9 cellular contexts compared by ENCODE assay signal in the genomic region with DNA sequence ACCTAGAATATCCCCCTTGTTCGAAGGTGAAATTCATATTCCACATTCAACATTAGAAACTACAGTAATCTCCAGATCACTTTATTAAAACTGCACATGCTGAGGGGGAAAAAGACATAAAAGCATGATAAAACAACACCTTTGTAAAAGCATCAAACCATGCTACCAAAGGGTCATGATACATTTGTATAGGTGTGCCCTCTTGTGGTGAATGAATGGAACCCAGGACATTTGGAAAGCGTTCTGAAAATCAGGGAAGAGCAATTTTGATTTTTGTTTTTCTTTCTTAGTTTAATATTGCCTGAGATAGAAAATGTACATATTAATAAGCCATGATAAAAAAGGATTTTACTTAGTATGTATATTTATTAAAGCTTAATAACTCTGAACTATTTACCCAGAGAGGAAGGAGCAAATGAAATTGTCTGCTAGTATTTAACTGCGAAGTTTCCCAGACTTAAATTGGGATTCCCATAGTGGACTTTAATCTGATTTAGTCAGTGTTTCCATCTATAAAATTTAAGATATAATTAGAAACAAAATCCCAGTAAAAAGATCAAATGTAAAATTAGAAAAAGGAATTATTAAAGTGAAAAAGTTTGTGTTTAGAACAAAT.
A peak's percentile ranks its signal among the peaks of the same experiment; 100 is the strongest.
DNase-seq lines count a peak whose midpoint lies in the region; ATAC-seq and TF ChIP-seq lines count a peak whose summit lies in the region.
"Had no signal": no experiment of that assay in that cellular context is flagged by ENCODE, and none has a peak within 500 bp of the region (broad histone marks: within the 10 kb centered on the region; RNA-seq: fewer than 3 reads in every experiment).

No MANE protein-coding gene starts in this region.

- no peak for TF ChIP-seq EP300 in esophagus muscularis mucosa (IDR thresholded peaks at IDR 0.05)

- H3K4me1 Mint-ChIP-seq in activated T-cell treated with anti-CD3 and anti-CD28 coated beads, Interleukin-2, amount 50 U/mL, for 72 hours (ENCODE audit: low read depth) = no peaks in the 10 kb centered on the region
- H3K4me1 Mint-ChIP-seq: naive B cell had no signal

- H3K4me1 ChIP-seq in PC-9 (replicated peaks; ENCODE audit: insufficient read depth) = no peaks in the 10 kb centered on the region
- no peaks in the 10 kb centered on the region for H3K4me1 ChIP-seq in esophagus muscularis mucosa

- H3K9me3 Mint-ChIP-seq in activated T-cell treated with anti-CD3 and anti-CD28 coated beads, Interleukin-2, amount 50 U/mL, for 72 hours = no peaks in the 10 kb centered on the region

- H2AFZ ChIP-seq in PC-9 = no peak overlapping the region

- H3K27me3 ChIP-seq in PC-9 (ENCODE audit: insufficient read depth, low read depth) (no peaks in the 10 kb centered on the region), esophagus muscularis mucosa (no peaks in the 10 kb centered on the region)

- no peak overlapping the region for H3K4me2 ChIP-seq in PC-9

- no peaks in the 10 kb centered on the region for H3F3A ChIP-seq in PC-9 (ENCODE audit: insufficient read depth, low read depth)

- TF ChIP-seq CTCF in GM10266 (IDR thresholded peaks at IDR 0.05; ENCODE audit: control insufficient read depth, insufficient read depth, low read depth, missing control alignments) (peak; percentile 49), PC-9 (conservative IDR thresholded peaks at IDR 0.05) (peak; percentile 90), esophagus muscularis mucosa (IDR thresholded peaks at IDR 0.05) (peak in 2 of 3 experiments; percentile 38 to 49)

- no peak overlapping the region for H3K4me3 ChIP-seq in Jurkat, Clone E6-1 (ENCODE audit: low read length)
- no peak overlapping the region for H3K4me3 ChIP-seq in PC-9
- no peak overlapping the region for H3K4me3 ChIP-seq in esophagus muscularis mucosa

- POLR2A ChIA-PET in PC-9 (lab: Charles Lee; ENCODE audit: unreplicated experiment) = interaction anchor here (0.9 kb wide), 1 partner anchor 43 kb away, joined by 5 read pairs; no protein-coding TSS in a partner anchor

- CTCF ChIA-PET in PC-9 (lab: Charles Lee) = no interaction called here

- intact Hi-C loops in PC-9 (cut with micrococcal nuclease; ENCODE audit: unreplicated experiment) (loop anchor here (1.0 to 2.0 kb wide), 2 partner anchors 364 to 795 kb away; no protein-coding TSS in a partner anchor), esophagus muscularis mucosa (cut with DNase I) (no loop called here)

- no peaks in the 10 kb centered on the region for H3K9me2 ChIP-seq in PC-9 (ENCODE audit: insufficient read depth)

- H3K36me3 ChIP-seq in PC-9 (ENCODE audit: low read depth) = no peaks in the 10 kb centered on the region
- no peaks in the 10 kb centered on the region for H3K36me3 ChIP-seq in esophagus muscularis mucosa

- no peak for ATAC-seq in HG03135 (IDR thresholded peaks at IDR 0.05; ENCODE audit: unreplicated experiment)
- ATAC-seq in activated T-cell treated with anti-CD3 and anti-CD28 coated beads, Interleukin-2, amount 50 U/mL, for 72 hours (replicated peaks in 1 of 2) = no peak
- no peak for ATAC-seq in activated CD4-positive, CD25-positive, alpha-beta regulatory T cell treated with anti-CD3 and anti-CD28 coated beads, Interleukin-2, amount 50 U/mL, for 24 hours

- no peaks in the 10 kb centered on the region; the same call in 1 of the 2 replicates for H3K9me3 ChIP-seq in PC-9 (ENCODE audit: insufficient read depth, low read depth)
- H3K9me3 ChIP-seq in esophagus muscularis mucosa = no peaks in the 10 kb centered on the region

- H4K20me1 ChIP-seq in PC-9 (ENCODE audit: insufficient read depth) = no peaks in the 10 kb centered on the region

- H3K27me3 Mint-ChIP-seq in activated T-cell treated with anti-CD3 and anti-CD28 coated beads, Interleukin-2, amount 50 U/mL, for 72 hours (ENCODE audit: low read depth) = peaks cover 12% of the 10 kb centered on the region
- H3K27me3 Mint-ChIP-seq: naive B cell had no signal

- no peak overlapping the region for H3K4me3 Mint-ChIP-seq in activated T-cell treated with anti-CD3 and anti-CD28 coated beads, Interleukin-2, amount 50 U/mL, for 72 hours
- H3K4me3 Mint-ChIP-seq: naive B cell had no signal

- H3K27ac Mint-ChIP-seq in activated T-cell treated with anti-CD3 and anti-CD28 coated beads, Interleukin-2, amount 50 U/mL, for 72 hours = no peak overlapping the region

- H3K79me2 ChIP-seq in PC-9 (ENCODE audit: low read depth) = no peaks in the 10 kb centered on the region

- no peak for TF ChIP-seq POLR2A in esophagus muscularis mucosa (IDR thresholded peaks at IDR 0.05; ENCODE audit: low read depth)

- H3K27ac ChIP-seq in PC-9 = no peak overlapping the region
- H3K27ac ChIP-seq in esophagus muscularis mucosa (replicated peaks in 1 of 4) = no peak overlapping the region

- H3K36me3 Mint-ChIP-seq in activated T-cell treated with anti-CD3 and anti-CD28 coated beads, Interleukin-2, amount 50 U/mL, for 72 hours (ENCODE audit: insufficient read depth in 2 of 2) = no peaks in the 10 kb centered on the region
- H3K36me3 Mint-ChIP-seq: naive B cell had no signal

- no TSS peak for BruUV-seq in PC-9 (replicated peaks; lab: Mats Ljungman, UMichigan)

- 64% methylated on average over 3 of the region's 3 CpGs for WGBS in esophagus muscularis mucosa

- DNase-seq in GM10266 (ENCODE audit: extremely low spot score) (peak; percentile 5), PC-9 (no peak), esophagus muscularis mucosa (ENCODE audit: extremely low spot score) (no peak), superior temporal gyrus (ENCODE audit: extremely low spot score) (peak; percentile 60)
- DNase-seq in Jurkat, Clone E6-1 (ENCODE audit: low read depth, low spot score) = peak; percentile 28
- DNase-seq in activated T-cell treated with anti-CD3 and anti-CD28 coated beads, Interleukin-2, amount 50 U/mL, for 72 hours = no peak
- DNase-seq: naive B cell had no signal

Comparison
In these comparisons a context has a peak if more than half of its experiments do, and no peak if none do; other contexts are left out.
1. DNase-seq: peak in GM10266 (single experiment), Jurkat, Clone E6-1 (single experiment) and superior temporal gyrus (single experiment); none in PC-9 (0 of 2), esophagus muscularis mucosa (single experiment) and activated T-cell treated with anti-CD3 and anti-CD28 coated beads, Interleukin-2, amount 50 U/mL, for 72 hours (0 of 2).
2. Peak in every context shown above with its lines, with median percentiles within 50 percentile points of each other: CTCF ChIP-seq.